23 cellular contexts compared by ENCODE assay signal in the genomic region with DNA sequence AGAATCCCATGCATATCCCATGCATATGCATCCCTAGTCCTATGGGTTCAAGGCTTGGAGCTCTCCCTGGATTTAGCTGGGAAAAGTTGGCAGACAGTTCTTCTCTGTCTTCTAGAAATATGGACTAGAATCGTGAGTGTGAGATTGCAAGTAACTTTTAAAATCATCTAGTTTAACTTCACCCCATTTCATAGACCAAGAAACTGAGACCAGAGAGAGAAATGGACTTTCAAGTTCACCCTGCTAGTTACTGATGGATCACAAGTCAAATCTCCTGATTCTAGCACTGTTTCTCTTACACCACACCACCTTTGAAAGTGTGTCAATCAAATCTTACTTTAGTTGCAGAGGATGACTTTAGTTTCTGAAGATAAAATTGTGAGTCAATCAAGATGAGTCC. TPM values are rescaled to one million over a fixed set of nuclear protein-coding genes. Genes with fewer than 3 reads are reported as not detected.
A peak's percentile ranks its signal among the peaks of the same experiment; 100 is the strongest.
DNase-seq lines count a peak whose midpoint lies in the region; ATAC-seq, FAIRE-seq and TF ChIP-seq lines count a peak whose summit lies in the region.
"Had no signal": no experiment of that assay in that cellular context is flagged by ENCODE, and none has a peak within 500 bp of the region (broad histone marks: within the 10 kb centered on the region; RNA-seq: fewer than 3 reads in every experiment).

No MANE protein-coding gene starts in this region.

- TF ChIP-seq CTCF in OCI-LY7 (conservative IDR thresholded peaks at IDR 0.05; ENCODE audit: low read length), result no peak
- no peak for TF ChIP-seq CTCF in endothelial cell of umbilical vein (IDR thresholded peaks at IDR 0.05; ENCODE audit: extremely low read depth in 1 of 2, insufficient read depth in 1 of 2, low read depth in 1 of 2, low read length in 2 of 2)
- no peak for TF ChIP-seq CTCF in type B pancreatic cell (conservative IDR thresholded peaks at IDR 0.05)

- no peaks in the 10 kb centered on the region for H3K36me3 Mint-ChIP-seq in activated naive CD8-positive, alpha-beta T cell treated with anti-CD3 and anti-CD28 coated beads, Interleukin-2, amount 50 U/mL, for 24 hours (ENCODE audit: low read depth)
- H3K36me3 Mint-ChIP-seq in activated naive CD8-positive, alpha-beta T cell treated with anti-CD3 and anti-CD28 coated beads for 36 hours, result peaks cover 4% of the 10 kb centered on the region
- H3K36me3 Mint-ChIP-seq in type B pancreatic cell, result peaks cover 25% of the 10 kb centered on the region

- H3K27me3 Mint-ChIP-seq in activated naive CD8-positive, alpha-beta T cell treated with anti-CD3 and anti-CD28 coated beads, Interleukin-2, amount 50 U/mL, for 24 hours, result no peaks in the 10 kb centered on the region
- no peaks in the 10 kb centered on the region for H3K27me3 Mint-ChIP-seq in activated naive CD8-positive, alpha-beta T cell treated with anti-CD3 and anti-CD28 coated beads for 36 hours
- H3K27me3 Mint-ChIP-seq in type B pancreatic cell, result peaks cover 25% of the 10 kb centered on the region

- POLR2A ChIA-PET in OCI-LY7 (lab: Charles Lee), result interaction anchor here (2.0 kb wide), 1 partner anchor 11 kb away, joined by 11 read pairs; no protein-coding TSS in a partner anchor
- POLR2A ChIA-PET in endothelial cell of umbilical vein (lab: Charles Lee), result interaction anchor here (1.5 kb wide), 1 partner anchor 14 kb away, joined by 3 read pairs; no protein-coding TSS in a partner anchor

- H3K9me3 ChIP-seq in OCI-LY7 (ENCODE audit: low read length) (0 out of 2 replicates have a peak, but pooled peaks cover 5% of the 10 kb centered on the region), endothelial cell of umbilical vein (replicated peaks; ENCODE audit: control insufficient read depth, insufficient read depth, low read length) (no peaks in the 10 kb centered on the region)
- H3K9me3 ChIP-seq: Peyer's patch, thyroid gland had no signal

- no peaks in the 10 kb centered on the region for H4K20me1 ChIP-seq in OCI-LY7 (ENCODE audit: insufficient read depth, low read length)
- no peaks in the 10 kb centered on the region for H4K20me1 ChIP-seq in endothelial cell of umbilical vein (replicated peaks; ENCODE audit: control insufficient read depth, extremely low read depth, insufficient read depth, low read length)

- DNase-seq in activated naive CD8-positive, alpha-beta T cell treated with anti-CD3 and anti-CD28 coated beads, Interleukin-2, amount 50 U/mL, for 24 hours, result no peak
- no peak for DNase-seq in activated naive CD8-positive, alpha-beta T cell treated with anti-CD3 and anti-CD28 coated beads for 36 hours
- DNase-seq in OCI-LY7 (ENCODE audit: low spot score), result peak; percentile 13
- no peak for DNase-seq in endothelial cell of umbilical vein (ENCODE audit: low read depth, low spot score)
- DNase-seq in type B pancreatic cell (ENCODE audit: extremely low spot score, unreplicated experiment), result no peak
- DNase-seq in islet precursor cell, result no peak
- no peak for DNase-seq in putamen (ENCODE audit: low spot score)
- DNase-seq: activated CD4-positive, alpha-beta T cell treated with anti-CD3 and anti-CD28 coated beads, Interleukin-2, amount 50 U/mL, for 48 hours; activated naive CD4-positive, alpha-beta T cell treated with anti-CD3 and anti-CD28 coated beads for 36 hours; caudate nucleus; hippocampal formation; left ventricle myocardium superior; NCI-H2171; nephron progenitor cell; NK-92 treated with Interleukin-12 subunit alpha and Interleukin-12 subunit beta, amount 100 ng/mL, for 24 hours; Peyer's patch; stimulated activated naive B cell treated with anti-CD40 and anti-IgM and Interleukin-4, amounts not matched to agents 10 μg/mL and 1 μg/mL and 100 μg/mL, for 72 hours; thyroid gland had no signal

- H3K4me1 Mint-ChIP-seq in activated naive CD8-positive, alpha-beta T cell treated with anti-CD3 and anti-CD28 coated beads, Interleukin-2, amount 50 U/mL, for 24 hours, result peaks cover 19% of the 10 kb centered on the region
- peaks cover 15% of the 10 kb centered on the region for H3K4me1 Mint-ChIP-seq in activated naive CD8-positive, alpha-beta T cell treated with anti-CD3 and anti-CD28 coated beads for 36 hours
- peaks cover 24% of the 10 kb centered on the region for H3K4me1 Mint-ChIP-seq in type B pancreatic cell (ENCODE audit: unreplicated experiment)

- no peaks in the 10 kb centered on the region for H3K9me2 ChIP-seq in OCI-LY7 (ENCODE audit: insufficient read depth, low read length)

- H3K79me2 ChIP-seq in OCI-LY7 (ENCODE audit: insufficient read depth, low read depth, low read length) (no peaks in the 10 kb centered on the region), endothelial cell of umbilical vein (ENCODE audit: control insufficient read depth, insufficient read depth, low read length) (no peaks in the 10 kb centered on the region)

- ATAC-seq in activated naive CD8-positive, alpha-beta T cell treated with anti-CD3 and anti-CD28 coated beads, Interleukin-2, amount 50 U/mL, for 24 hours, result no peak
- ATAC-seq in GM21360 (IDR thresholded peaks at IDR 0.05; ENCODE audit: unreplicated experiment), result no peak
- ATAC-seq: left ventricle myocardium superior had no signal

- no peak for TF ChIP-seq POLR2A in endothelial cell of umbilical vein (IDR thresholded peaks at IDR 0.05; ENCODE audit: low read depth, low read length)

- dilution Hi-C loops in endothelial cell of umbilical vein (cut with MboI; ENCODE audit: extremely low pct_ligation_motif_present, low sequenced_read_pairs), result no loop called here

- H3K4me2 ChIP-seq in OCI-LY7 (ENCODE audit: low read length), result peak overlapping the region; percentile 55
- peak overlapping the region; percentile 64 for H3K4me2 ChIP-seq in endothelial cell of umbilical vein (ENCODE audit: insufficient read depth, low read length)

- no peaks in the 10 kb centered on the region for H3K27me3 ChIP-seq in endothelial cell of umbilical vein (ENCODE audit: control insufficient read depth in 2 of 2, insufficient read depth in 2 of 2, low read length in 2 of 2)
- H3K27me3 ChIP-seq: Peyer's patch, thyroid gland had no signal

- H3K9me1 ChIP-seq in endothelial cell of umbilical vein (replicated peaks; ENCODE audit: control insufficient read depth, extremely low read depth, insufficient read depth, low read length), result no peaks in the 10 kb centered on the region

- peak overlapping the region; percentile 60 for H3K9ac ChIP-seq in endothelial cell of umbilical vein (replicated peaks; ENCODE audit: extremely low read depth, insufficient read depth, low read length)

- no peak for FAIRE-seq in endothelial cell of umbilical vein (lab: Jason Lieb, UNC)

- no TSS peak for BruUV-seq in OCI-LY7 (replicated peaks; lab: Mats Ljungman, UMichigan)
- BruUV-seq in endothelial cell of umbilical vein (replicated peaks; lab: Mats Ljungman, UMichigan), result TSS peak; percentile 43

- no peaks in the 10 kb centered on the region for H3K9me3 Mint-ChIP-seq in activated naive CD8-positive, alpha-beta T cell treated with anti-CD3 and anti-CD28 coated beads, Interleukin-2, amount 50 U/mL, for 24 hours
- H3K9me3 Mint-ChIP-seq in activated naive CD8-positive, alpha-beta T cell treated with anti-CD3 and anti-CD28 coated beads for 36 hours, result no peaks in the 10 kb centered on the region
- H3K9me3 Mint-ChIP-seq in type B pancreatic cell, result no peaks in the 10 kb centered on the region
- H3K9me3 Mint-ChIP-seq: stimulated activated naive B cell treated with anti-CD40 and anti-IgM and Interleukin-4, amounts not matched to agents 10 μg/mL and 1 μg/mL and 100 μg/mL, for 72 hours had no signal

- no peak overlapping the region for H3K4me3 Mint-ChIP-seq in activated naive CD8-positive, alpha-beta T cell treated with anti-CD3 and anti-CD28 coated beads, Interleukin-2, amount 50 U/mL, for 24 hours
- H3K4me3 Mint-ChIP-seq in activated naive CD8-positive, alpha-beta T cell treated with anti-CD3 and anti-CD28 coated beads for 36 hours, result no peak overlapping the region
- no peak overlapping the region for H3K4me3 Mint-ChIP-seq in type B pancreatic cell
- H3K4me3 Mint-ChIP-seq: activated naive CD4-positive, alpha-beta T cell treated with anti-CD3 and anti-CD28 coated beads for 36 hours; nephron progenitor cell; stimulated activated naive B cell treated with anti-CD40 and anti-IgM and Interleukin-4, amounts not matched to agents 10 μg/mL and 1 μg/mL and 100 μg/mL, for 72 hours; WTC11 had no signal

- H3K4me1 ChIP-seq in OCI-LY7 (ENCODE audit: insufficient read depth, low read length, poor library complexity, severe bottlenecking) (peaks cover 44% of the 10 kb centered on the region), endothelial cell of umbilical vein (ENCODE audit: control insufficient read depth, extremely low read depth, insufficient read depth, low read length) (peaks cover 44% of the 10 kb centered on the region)

- CTCF ChIA-PET in OCI-LY7 (lab: Charles Lee; ENCODE audit: unreplicated experiment), result interaction anchor here (1.2 kb wide), 1 partner anchor 16 kb away, joined by 3 read pairs; no protein-coding TSS in a partner anchor
- CTCF ChIA-PET in endothelial cell of umbilical vein (lab: Charles Lee), result interaction anchor here (1.0 to 1.7 kb wide), 6 partner anchors 8 to 97 kb away, joined by 3 to 8 read pairs (median 6); a partner anchor contains a TSS

- H2AFZ ChIP-seq in OCI-LY7 (ENCODE audit: low read length) (peak overlapping the region; percentile 40; the same call in 1 of the 2 replicates), endothelial cell of umbilical vein (ENCODE audit: low read depth, low read length) (no peak overlapping the region)

- H3K4me3 ChIP-seq in OCI-LY7 (ENCODE audit: low read depth, low read length, poor library complexity, severe bottlenecking) (peak overlapping the region; percentile 22), endothelial cell of umbilical vein (replicated peaks in 1 of 3; ENCODE audit: insufficient read depth in 1 of 3, low read depth in 1 of 3, low read length in 3 of 3) (no peak overlapping the region)
- H3K4me3 ChIP-seq: Peyer's patch, SK-N-MC, skin epidermis, thyroid gland had no signal

- H3K27ac Mint-ChIP-seq in activated naive CD8-positive, alpha-beta T cell treated with anti-CD3 and anti-CD28 coated beads, Interleukin-2, amount 50 U/mL, for 24 hours, result peak overlapping the region; percentile 23
- no peak overlapping the region for H3K27ac Mint-ChIP-seq in activated naive CD8-positive, alpha-beta T cell treated with anti-CD3 and anti-CD28 coated beads for 36 hours
- peak overlapping the region; percentile 27 for H3K27ac Mint-ChIP-seq in type B pancreatic cell
- H3K27ac Mint-ChIP-seq: activated naive CD4-positive, alpha-beta T cell treated with anti-CD3 and anti-CD28 coated beads for 36 hours; stimulated activated naive B cell treated with anti-CD40 and anti-IgM and Interleukin-4, amounts not matched to agents 10 μg/mL and 1 μg/mL and 100 μg/mL, for 72 hours; WTC11 had no signal

- peak overlapping the region; percentile 44 for H3K27ac ChIP-seq in OCI-LY7 (ENCODE audit: low read depth, low read length, poor library complexity, severe bottlenecking)
- H3K27ac ChIP-seq in endothelial cell of umbilical vein (ENCODE audit: insufficient read depth, low read depth, low read length), result peak overlapping the region; percentile 85
- H3K27ac ChIP-seq: SK-N-MC, thyroid gland had no signal

- intact Hi-C loops in OCI-LY7 (cut with micrococcal nuclease; ENCODE audit: unreplicated experiment), result no loop called here
- intact Hi-C loops in endothelial cell of umbilical vein (cut with micrococcal nuclease), result loop anchor here (2.0 to 5.0 kb wide), 2 partner anchors 45 to 90 kb away; a partner anchor contains a TSS

- H3K36me3 ChIP-seq in OCI-LY7 (ENCODE audit: insufficient read depth, low read length) (peaks cover 3% of the 10 kb centered on the region; the same call in 1 of the 2 replicates), endothelial cell of umbilical vein (ENCODE audit: control insufficient read depth in 2 of 2, extremely low read depth in 1 of 2, insufficient read depth in 2 of 2, low read length in 2 of 2) (no peaks in the 10 kb centered on the region)
- H3K36me3 ChIP-seq: Peyer's patch, thyroid gland had no signal

RNA-seq across cellular contexts. Expression of a gene that starts 13.4 kb away (rescaled TPM):
- not detected for total RNA-seq in activated naive CD8-positive, alpha-beta T cell treated with anti-CD3 and anti-CD28 coated beads for 36 hours
- total RNA-seq in OCI-LY7 (2014; rRNA removed; shearing (Covaris generic)), result not detected in 2 replicates
- total RNA-seq in OCI-LY7 (2022) (not detected in 2 replicates), endothelial cell of umbilical vein (6.5 and 8.7 TPM in 2 replicates), type B pancreatic cell (ENCODE audit: low replicate concordance) (71.4 and 302 TPM in 2 replicates)
- polyA plus RNA-seq in endothelial cell of umbilical vein, result 18.0 and 18.9 TPM in 2 replicates
- 24.0 and 30.3 TPM in 2 replicates for polyA plus RNA-seq in endothelial cell of umbilical vein (2011; cell fraction: cytosol; rRNA removed)
- 25.3 and 32.0 TPM in 2 replicates for polyA plus RNA-seq in endothelial cell of umbilical vein (2011; cell fraction: nucleus; rRNA removed)
- polyA plus RNA-seq in endothelial cell of umbilical vein (2012), result 74.6 and 97.3 TPM in 2 replicates
- 20.9 and 23.9 TPM in 2 replicates for polyA minus RNA-seq in endothelial cell of umbilical vein
- polyA minus RNA-seq in endothelial cell of umbilical vein (2011; cell fraction: cytosol; rRNA and poly(A)+ RNA removed), result 16.9 TPM
- polyA minus RNA-seq in endothelial cell of umbilical vein (2011; cell fraction: nucleus; rRNA and poly(A)+ RNA removed), result 9.4 and 11.5 TPM in 2 replicates
- total RNA-seq: activated naive CD4-positive, alpha-beta T cell treated with anti-CD3 and anti-CD28 coated beads for 36 hours; G401 had no signal
